9 cellular contexts compared by ENCODE assay signal in genomic region chr2:3849213-3849612, GRCh38.
"Had no signal": no experiment of that assay in that cellular context is flagged by ENCODE, and none has a peak within 500 bp of the region (broad histone marks: within the 10 kb centered on the region; RNA-seq: fewer than 3 reads in every experiment).

No MANE protein-coding gene starts in this region.

- H3K4me1 Mint-ChIP-seq: GM23338, IgD-negative memory B cell had no signal

- H3K4me3 ChIP-seq: GM23338, HAP-1 had no signal

- ATAC-seq: GM23338, HCT116, HepG2 had no signal

- H2AFZ ChIP-seq: GM23338 had no signal

- H3K4me3 Mint-ChIP-seq: GM23338, HFFc6, IgD-negative memory B cell had no signal

- DNase-seq: H7, HFFc6, KBM-7 had no signal

- H3K36me3 ChIP-seq: HAP-1 had no signal

- H3K27ac Mint-ChIP-seq: GM23338, HFFc6, IgD-negative memory B cell had no signal

- H3K27me3 Mint-ChIP-seq: IgD-negative memory B cell had no signal

- H3K4me2 ChIP-seq: GM23338 had no signal

- H3K36me3 Mint-ChIP-seq: IgD-negative memory B cell had no signal

- H3K4me1 ChIP-seq: HAP-1 had no signal

- H3K27ac ChIP-seq: HL-60 had no signal
